In genomic region chr13:21745307-21745706, GRCh38 we compare ENCODE assay signal across 11 cellular contexts.
"Had no signal": no experiment of that assay in that cellular context is flagged by ENCODE, and none has a peak within 500 bp of the region (broad histone marks: within the 10 kb centered on the region; RNA-seq: fewer than 3 reads in every experiment).

No MANE protein-coding gene starts in this region.

- H3K9me3 ChIP-seq: HAP-1 had no signal

- H3K4me2 ChIP-seq: GM23338 had no signal

- H3K36me3 ChIP-seq: HAP-1 had no signal

- DNase-seq: GM23248, GOT3, H7, H9, HCEC 1CT, HFFc6 had no signal

- FAIRE-seq: H1, H54 had no signal

- H3K4me1 ChIP-seq: HAP-1 had no signal

- H3K27ac ChIP-seq: GM23248 had no signal

- H3K9ac ChIP-seq: GM23248 had no signal

- H2AFZ ChIP-seq: GM23248, GM23338 had no signal

- ATAC-seq: GM23338, HCT116 had no signal

- H3K4me3 ChIP-seq: GM23248, GM23338, HAP-1 had no signal
